In genomic region chr6:27238010-27238983, GRCh38 we compare ENCODE assay signal across 10 cellular contexts. TPM values are rescaled to one million over a fixed set of nuclear protein-coding genes. Genes with fewer than 3 reads are reported as not detected.
DNase-seq lines count a peak whose midpoint lies in the region; ATAC-seq and TF ChIP-seq lines count a peak whose summit lies in the region.
"Had no signal": no experiment of that assay in that cellular context is flagged by ENCODE, and none has a peak within 500 bp of the region (broad histone marks: within the 10 kb centered on the region; RNA-seq: fewer than 3 reads in every experiment).

No MANE protein-coding gene starts in this region.

- no peaks in the 10 kb centered on the region for H3K4me1 ChIP-seq in lower lobe of right lung

- H3K4me1 Mint-ChIP-seq in osteocyte (ENCODE audit: unreplicated experiment): peaks cover 19% of the 10 kb centered on the region

- DNase-seq in NCI-H524 (lab: John Stamatoyannopoulos, UW) (peak; percentile 8 to 51), NCI-H524 treated with DMSO at 0.1 percent for 48 hours (lab: John Stamatoyannopoulos, UW) (no peak), SK-N-MC (ENCODE audit: low read depth, low spot score) (no peak), osteocyte (ENCODE audit: extremely low spot score, unreplicated experiment) (no peak), lower lobe of right lung (no peak)
- DNase-seq: T1000 had no signal

- peak overlapping the region; percentile 37 for H3K9ac ChIP-seq in SK-N-MC (ENCODE audit: insufficient read length)

- no peaks in the 10 kb centered on the region for H3K36me3 ChIP-seq in SK-N-MC (ENCODE audit: insufficient read depth, low read length)
- no peaks in the 10 kb centered on the region for H3K36me3 ChIP-seq in lower lobe of right lung

- H3K9me3 ChIP-seq in SK-N-MC (ENCODE audit: low read depth, low read length) (no peaks in the 10 kb centered on the region), lower lobe of right lung (no peaks in the 10 kb centered on the region)

- H3K9me3 Mint-ChIP-seq in osteocyte (ENCODE audit: unreplicated experiment): peaks cover 1% of the 10 kb centered on the region

- H3K27ac ChIP-seq in SK-N-MC (0 out of 2 replicates have a peak overlapping the region, but pooled peaks have one; percentile 44), lower lobe of right lung (no peak overlapping the region)

- peak; percentile 66 for ATAC-seq in esophagus mucosa
- ATAC-seq in lower lobe of right lung: no peak
- ATAC-seq in GM21619 (IDR thresholded peaks at IDR 0.05; ENCODE audit: unreplicated experiment): no peak
- no peak for ATAC-seq in HG03460 (IDR thresholded peaks at IDR 0.05; ENCODE audit: unreplicated experiment)

- H3K4me3 ChIP-seq in SK-N-MC (peak overlapping the region; percentile 74), lower lobe of right lung (no peak overlapping the region)

- H3K4me3 Mint-ChIP-seq in osteocyte (ENCODE audit: unreplicated experiment): peak overlapping the region; percentile 64
- H3K4me3 Mint-ChIP-seq: B cell had no signal

- intact Hi-C loops in lower lobe of right lung (cut with DNase I): no loop called here

- peaks cover 94% of the 10 kb centered on the region for H3K27me3 ChIP-seq in lower lobe of right lung (ENCODE audit: low read depth)

- TF ChIP-seq CTCF in osteocyte (IDR thresholded peaks at IDR 0.05) (no peak), lower lobe of right lung (IDR thresholded peaks at IDR 0.05) (no peak)

- H3K27me3 Mint-ChIP-seq in osteocyte (ENCODE audit: unreplicated experiment): peaks cover 61% of the 10 kb centered on the region

- H3K36me3 Mint-ChIP-seq in osteocyte (ENCODE audit: unreplicated experiment): no peaks in the 10 kb centered on the region

- H3K27ac Mint-ChIP-seq in osteocyte (ENCODE audit: unreplicated experiment): no peak overlapping the region
- H3K27ac Mint-ChIP-seq: B cell had no signal

RNA-seq across cellular contexts. Expression of gene PRSS16, which starts 9.2 kb away (rescaled TPM):
- total RNA-seq in esophagus mucosa (7.7 TPM), osteocyte (not detected in 2 replicates), lower lobe of right lung (13.4 TPM)

Comparison
In these comparisons a context has a peak if more than half of its experiments do, and no peak if none do; other contexts are left out.
1. DNase-seq: peak in NCI-H524 (2 of 2); none in NCI-H524 treated with DMSO at 0.1 percent for 48 hours (single experiment), SK-N-MC (single experiment), osteocyte (single experiment) and lower lobe of right lung (single experiment).